20 cellular contexts compared by ENCODE assay signal in the genomic region with DNA sequence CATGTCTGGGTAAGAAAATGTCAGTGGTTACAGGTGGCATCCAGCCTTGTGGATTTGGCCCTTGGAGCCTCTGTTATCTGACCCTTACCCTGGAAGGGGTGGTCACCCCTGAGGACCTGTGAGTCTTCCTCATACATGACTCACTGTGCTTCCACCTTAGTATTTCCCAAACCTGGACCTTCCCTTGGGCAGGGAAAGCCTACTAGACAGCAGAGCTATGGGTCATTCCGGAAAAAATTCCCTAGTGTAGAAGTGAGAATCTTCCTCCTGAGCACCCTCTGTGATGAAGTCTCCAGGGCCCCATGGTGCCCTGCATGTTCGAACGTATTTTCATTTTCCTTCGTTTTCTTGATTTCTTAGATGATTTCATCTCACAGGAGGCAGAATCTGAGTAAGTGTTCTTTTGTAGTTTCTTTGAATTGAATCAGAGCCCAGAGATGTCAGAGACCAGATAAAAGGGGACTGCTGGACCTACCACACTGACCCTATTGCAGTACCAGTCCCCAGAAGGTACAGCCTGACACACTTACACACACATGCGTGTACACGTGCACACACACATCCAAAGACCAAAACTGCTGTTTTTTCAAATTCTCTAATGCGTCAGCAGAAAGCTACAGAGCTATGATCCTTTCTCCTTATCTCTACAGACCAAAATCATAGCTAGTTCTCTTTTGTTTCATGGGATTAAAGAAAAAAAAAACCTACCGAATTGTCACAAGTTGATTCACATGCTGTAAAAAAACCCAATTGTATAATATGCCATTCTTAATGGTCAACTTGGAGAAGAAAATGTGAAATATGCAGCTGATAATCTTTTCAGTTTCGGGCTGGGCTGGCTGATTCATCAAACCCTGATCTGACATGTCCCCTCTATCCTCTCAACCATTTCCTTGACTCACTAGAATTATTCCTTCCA. TPM values are rescaled to one million over a fixed set of nuclear protein-coding genes. Genes with fewer than 3 reads are reported as not detected.
A peak's percentile ranks its signal among the peaks of the same experiment; 100 is the strongest.
DNase-seq lines count a peak whose midpoint lies in the region; ATAC-seq, FAIRE-seq and TF ChIP-seq lines count a peak whose summit lies in the region.
"Had no signal": no experiment of that assay in that cellular context is flagged by ENCODE, and none has a peak within 500 bp of the region (broad histone marks: within the 10 kb centered on the region; RNA-seq: fewer than 3 reads in every experiment).

No MANE protein-coding gene starts in this region.

- in situ Hi-C loops in mammary epithelial cell (cut with MboI; ENCODE audit: low sequenced_read_pairs in 2 of 2) = no loop called here

- H3K4me1 Mint-ChIP-seq in naive thymus-derived CD8-positive, alpha-beta T cell = peaks cover 16 to 40% (median 30%) of the 10 kb centered on the region in 4 donors

- CTCF ChIA-PET in mammary epithelial cell (lab: Charles Lee; ENCODE audit: low non-redundant PET) = no interaction called here

- DNase-seq in left cardiac atrium = no peak
- no peak for DNase-seq in Right ventricle myocardium superior
- peak; percentile 87 for DNase-seq in mammary epithelial cell
- peak; percentile 28 for DNase-seq in kidney glomerular epithelial cell (lab: John Stamatoyannopoulos, UW)
- no peak for DNase-seq in naive thymus-derived CD8-positive, alpha-beta T cell
- no peak for DNase-seq in GM12892 (ENCODE audit: insufficient read length)
- no peak for DNase-seq in body of pancreas
- DNase-seq: activated gamma-delta T cell; CD4-positive, alpha-beta memory T cell; effector CD4-positive, alpha-beta T cell; MV-4-11; NCI-H2029 treated with DMSO at 0.1 percent for 48 hours; NCI-H774; transverse colon; WERI-Rb-1 had no signal

- dilution Hi-C loops in mammary epithelial cell (cut with HindIII; ENCODE audit: low sequenced_read_pairs) = no loop called here

- no peaks in the 10 kb centered on the region for H3K79me2 ChIP-seq in mammary epithelial cell (ENCODE audit: insufficient read depth, low read length)

- peak overlapping the region in 1 of 10 donors; percentile 7 for H3K27ac Mint-ChIP-seq in naive thymus-derived CD8-positive, alpha-beta T cell

- H3K4me2 ChIP-seq in mammary epithelial cell (ENCODE audit: insufficient read depth, low read depth, low read length) = peak overlapping the region; percentile 77

- WGBS in mammary epithelial cell (ENCODE audit: low coverage, missing lambda C conversion rate) = 64% methylated on average over 7 of the region's 9 CpGs
- 87 to 88% methylated on average over 9 of the region's 9 CpGs for WGBS in body of pancreas, 2 donors

- H3K36me3 ChIP-seq in mammary epithelial cell (ENCODE audit: insufficient read depth, low read length) (no peaks in the 10 kb centered on the region), body of pancreas (replicated peaks in 1 of 2; ENCODE audit: insufficient read depth in 1 of 2, low read depth in 2 of 2) (no peaks in the 10 kb centered on the region)
- H3K36me3 ChIP-seq: transverse colon, WERI-Rb-1 had no signal

- H2AFZ ChIP-seq in mammary epithelial cell (ENCODE audit: low read depth, low read length) = peak overlapping the region; percentile 15

- H3K9me3 Mint-ChIP-seq in naive thymus-derived CD8-positive, alpha-beta T cell = no peaks in the 10 kb centered on the region
- H3K9me3 Mint-ChIP-seq: CD4-positive, alpha-beta memory T cell had no signal

- ATAC-seq in left cardiac atrium (peak; percentile 12 to 43), Right ventricle myocardium superior (ENCODE audit: poor library complexity) (no peak), body of pancreas (no peak), HG03095 (IDR thresholded peaks at IDR 0.05; ENCODE audit: unreplicated experiment) (no peak)
- no peak for ATAC-seq in naive thymus-derived CD8-positive, alpha-beta T cell
- ATAC-seq: HCT116 had no signal

- H3K9me3 ChIP-seq in mammary epithelial cell (replicated peaks; ENCODE audit: insufficient read depth, low read length) = no peaks in the 10 kb centered on the region
- H3K9me3 ChIP-seq in body of pancreas = no peaks in the 10 kb centered on the region
- H3K9me3 ChIP-seq: transverse colon had no signal

- H3K4me3 ChIP-seq in mammary epithelial cell (replicated peaks in 1 of 3; ENCODE audit: insufficient read depth in 1 of 3, low read depth in 2 of 3, low read length in 3 of 3) = no peak overlapping the region
- no peak overlapping the region for H3K4me3 ChIP-seq in body of pancreas
- H3K4me3 ChIP-seq: lung, transverse colon had no signal

- no peaks in the 10 kb centered on the region for H3K27me3 Mint-ChIP-seq in naive thymus-derived CD8-positive, alpha-beta T cell
- H3K27me3 Mint-ChIP-seq: brain; CD4-positive, alpha-beta memory T cell had no signal

- TSS peak; percentile 87 for BruUV-seq in mammary epithelial cell (replicated peaks; lab: Mats Ljungman, UMichigan)

- H3K36me3 Mint-ChIP-seq in naive thymus-derived CD8-positive, alpha-beta T cell = peaks cover 0 to 14% (median 5%) of the 10 kb centered on the region in 3 donors
- H3K36me3 Mint-ChIP-seq: brain had no signal

- POLR2A ChIA-PET in naive thymus-derived CD8-positive, alpha-beta T cell (lab: Charles Lee) = no interaction called here

- no peak overlapping the region for H3K4me3 Mint-ChIP-seq in naive thymus-derived CD8-positive, alpha-beta T cell
- H3K4me3 Mint-ChIP-seq: brain; CD4-positive, alpha-beta memory T cell had no signal

- peaks cover 29% of the 10 kb centered on the region for H3K4me1 ChIP-seq in mammary epithelial cell (ENCODE audit: insufficient read depth, low read length)
- no peaks in the 10 kb centered on the region for H3K4me1 ChIP-seq in body of pancreas

- no peak for TF ChIP-seq CTCF in mammary epithelial cell (conservative IDR thresholded peaks at IDR 0.05 in 1 of 2, IDR thresholded peaks at IDR 0.05 in 1 of 2; ENCODE audit: extremely low read depth in 1 of 2, insufficient read depth in 1 of 2, low read depth in 1 of 2, low read length in 2 of 2)
- TF ChIP-seq CTCF in body of pancreas (IDR thresholded peaks at IDR 0.05) = no peak

- FAIRE-seq in GM12892 (lab: Jason Lieb, UNC) = no peak
- FAIRE-seq: frontal cortex had no signal

- peak overlapping the region; percentile 59 for H3K9ac ChIP-seq in mammary epithelial cell (ENCODE audit: insufficient read depth, low read length)

- no peaks in the 10 kb centered on the region for H4K20me1 ChIP-seq in mammary epithelial cell (ENCODE audit: insufficient read depth, low read length)

- TF ChIP-seq POLR2A in GM12892 (IDR thresholded peaks at IDR 0.05; ENCODE audit: low read depth, low read length) (no peak), body of pancreas (IDR thresholded peaks at IDR 0.05) (no peak)

- H3K27ac ChIP-seq in mammary epithelial cell (ENCODE audit: insufficient read depth, low read depth, low read length) = peak overlapping the region; percentile 91
- no peak overlapping the region for H3K27ac ChIP-seq in body of pancreas
- H3K27ac ChIP-seq: transverse colon, WERI-Rb-1 had no signal

- H3K27me3 ChIP-seq in mammary epithelial cell (ENCODE audit: insufficient read depth, low read length) (no peaks in the 10 kb centered on the region), body of pancreas (no peaks in the 10 kb centered on the region)
- H3K27me3 ChIP-seq: transverse colon had no signal

- intact Hi-C loops in left cardiac atrium (cut with DNase I) = no loop called here
- intact Hi-C loops in Right ventricle myocardium superior (cut with DNase I) = no loop called here
- intact Hi-C loops in mammary epithelial cell (cut with micrococcal nuclease) = loop anchor here (5.0 kb wide), 1 partner anchor 50 kb away; the partner anchor contains the start of gene ARHGEF3
- intact Hi-C loops in body of pancreas (cut with DNase I) = no loop called here

RNA-seq across cellular contexts. Expression of gene ARHGEF3, which starts 50.5 kb away (rescaled TPM):
- total RNA-seq in left cardiac atrium (10 to 100 TPM; 11.9 to 16.8 TPM), Right ventricle myocardium superior (15.0 TPM), mammary epithelial cell (10 to 100 TPM; 17.5 to 43.7 TPM), body of pancreas (10 to 100 TPM; 27.4 to 38.7 TPM)
- polyA plus RNA-seq in mammary epithelial cell = 30.8 TPM
- polyA minus RNA-seq in mammary epithelial cell = 44.5 TPM
- total RNA-seq in naive thymus-derived CD8-positive, alpha-beta T cell = 100 to 1,000 TPM; 118 to 123 TPM
- 100 to 1,000 TPM in 1 of 3 donors, 10 to 100 TPM in 2; 95.3 to 101 (median 96.9) TPM for polyA plus RNA-seq in naive thymus-derived CD8-positive, alpha-beta T cell
- polyA plus RNA-seq in GM12892 (2012; ENCODE audit: missing spikeins) = 16.9 TPM

Comparison
In these comparisons a context has a peak if more than half of its experiments do, and no peak if none do; other contexts are left out.
1. ATAC-seq: peak in left cardiac atrium (2 of 2); none in Right ventricle myocardium superior (single experiment), naive thymus-derived CD8-positive, alpha-beta T cell (0 of 2), body of pancreas (single experiment) and HG03095 (single experiment).
2. DNase-seq: peak in mammary epithelial cell (single experiment) and kidney glomerular epithelial cell (single experiment); none in left cardiac atrium (single experiment), Right ventricle myocardium superior (single experiment), naive thymus-derived CD8-positive, alpha-beta T cell (0 of 10), GM12892 (single experiment) and body of pancreas (0 of 4).